ENCODE assay signal across 3 cellular contexts in genomic region chr1:230040440-230040839, GRCh38.
A peak's percentile ranks its signal among the peaks of the same experiment; 100 is the strongest.
TF ChIP-seq lines count a peak whose summit lies in the region.

No MANE protein-coding gene starts in this region.

TF ChIP-seq in HepG2, 621 proteins besides CTCF, POLR2A, EP300 and RAD21:
- TF ChIP-seq KLF15 (CRISPR knock-in tag; IDR thresholded peaks at IDR 0.05; ENCODE audit: borderline replicate concordance) (no peak), MAFF (IDR thresholded peaks at IDR 0.05; ENCODE audit: low read depth, low read length) (peak; percentile 55), ZEB1 (IDR thresholded peaks at IDR 0.05; ENCODE audit: insufficient replicate concordance, low read depth) (no peak), MAFK (conservative IDR thresholded peaks at IDR 0.05 in 1 of 2, IDR thresholded peaks at IDR 0.05 in 1 of 2; ENCODE audit: low read length in 2 of 2) (peak; percentile 56 to 73; a peak in 3 of 4 replicates), ZNF251 (CRISPR knock-in tag; IDR thresholded peaks at IDR 0.05) (no peak)

TF ChIP-seq in A549, 52 proteins besides CTCF, POLR2A, EP300 and RAD21:
- TF ChIP-seq MAFK (IDR thresholded peaks at IDR 0.05; ENCODE audit: partially characterized antibody) = peak; percentile 61
- TF ChIP-seq NFE2L2 (conservative IDR thresholded peaks at IDR 0.05; ENCODE audit: low read length) = no peak

TF ChIP-seq in K562, 482 proteins besides CTCF, POLR2A, EP300 and RAD21:
- peak; percentile 51; the same call in 1 of the 2 replicates for TF ChIP-seq ZNF316 (IDR thresholded peaks at IDR 0.05)
- no peak for TF ChIP-seq PHF8 (IDR thresholded peaks at IDR 0.05; ENCODE audit: borderline replicate concordance, low read length)
- TF ChIP-seq ZNF449 (CRISPR knock-in tag; IDR thresholded peaks at IDR 0.05) = no peak
- no peak for TF ChIP-seq ERF (CRISPR knock-in tag; IDR thresholded peaks at IDR 0.05)
TF ChIP-seq in K562: peak in this region for 1.
